In the genomic region with DNA sequence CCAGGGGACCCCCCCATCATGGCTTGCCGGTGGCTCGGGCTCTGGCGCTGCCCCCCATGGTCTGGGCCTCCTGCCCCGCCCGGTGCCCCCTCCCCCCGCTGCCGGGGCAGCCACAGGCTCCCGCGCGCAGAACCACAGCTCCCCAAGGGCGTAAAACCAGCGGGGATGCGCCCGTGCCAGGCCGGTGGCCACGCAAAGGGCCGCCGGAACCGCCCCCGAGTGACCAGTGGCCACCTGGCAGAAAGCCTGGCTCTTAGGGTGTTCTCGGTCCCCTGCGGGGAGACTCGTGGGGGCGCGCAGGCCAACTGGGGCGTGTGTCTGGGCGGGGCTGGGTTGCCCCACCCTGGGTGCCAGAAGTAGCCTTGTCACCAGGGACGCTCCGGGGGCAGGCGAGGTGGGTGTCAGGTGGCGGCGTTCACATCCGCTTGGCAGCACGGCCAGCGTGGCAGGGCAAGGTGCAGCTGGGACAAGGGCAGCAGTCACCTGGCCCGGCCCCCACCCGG, we compare ENCODE assay signal across 8 cellular contexts. TPM values are rescaled to one million over a fixed set of nuclear protein-coding genes. Genes with fewer than 3 reads are reported as not detected.
A peak's percentile ranks its signal among the peaks of the same experiment; 100 is the strongest.
DNase-seq lines count a peak whose midpoint lies in the region; ATAC-seq and TF ChIP-seq lines count a peak whose summit lies in the region.

No MANE protein-coding gene starts in this region.

- H3K4me3 Mint-ChIP-seq in T-helper 2 cell treated with Interferon-gamma antibody and Interleukin-4, amounts not matched to agents 5 μg/mL and 100 μg/mL, for 36 hours: peak overlapping the region; percentile 34

- ATAC-seq in Panc1 (peak; percentile 8; the same call in 1 of the 2 replicates), right cardiac atrium (peak; percentile 2 to 5), HG03045 (IDR thresholded peaks at IDR 0.05; ENCODE audit: unreplicated experiment) (no peak)

- TF ChIP-seq EP300 in stomach (IDR thresholded peaks at IDR 0.05): no peak

- H3K27me3 Mint-ChIP-seq in T-helper 2 cell treated with Interferon-gamma antibody and Interleukin-4, amounts not matched to agents 5 μg/mL and 100 μg/mL, for 36 hours (ENCODE audit: low read depth): no peaks in the 10 kb centered on the region

- H3K4me1 ChIP-seq in Panc1 (ENCODE audit: control insufficient read depth, insufficient read depth, low read length): peaks cover 28% of the 10 kb centered on the region
- peaks cover 8% of the 10 kb centered on the region for H3K4me1 ChIP-seq in right cardiac atrium (ENCODE audit: control insufficient read depth, insufficient read depth, low read length)
- H3K4me1 ChIP-seq in stomach: peaks cover 37 to 82% (median 78%) of the 10 kb centered on the region in 4 donors

- H3K4me3 ChIP-seq in Panc1 (ENCODE audit: low read depth in 2 of 2, low read length in 2 of 2): peak overlapping the region; percentile 21 to 34; a peak in 3 of 4 replicates
- H3K4me3 ChIP-seq in right cardiac atrium (ENCODE audit: low read length): peak overlapping the region; percentile 70
- peak overlapping the region; percentile 63 to 96 (median 78) for H3K4me3 ChIP-seq in stomach

- H3K9me3 ChIP-seq in Panc1 (ENCODE audit: control insufficient read depth, insufficient read depth, low read depth, low read length) (no peaks in the 10 kb centered on the region), right cardiac atrium (ENCODE audit: control insufficient read depth, low read length) (no peaks in the 10 kb centered on the region), stomach (no peaks in the 10 kb centered on the region)

- H3K9me3 Mint-ChIP-seq in T-helper 2 cell treated with Interferon-gamma antibody and Interleukin-4, amounts not matched to agents 5 μg/mL and 100 μg/mL, for 36 hours: no peaks in the 10 kb centered on the region

- no peak overlapping the region for H3K27ac ChIP-seq in Panc1 (ENCODE audit: low read length)
- peak overlapping the region; percentile 15 for H3K27ac ChIP-seq in right cardiac atrium (ENCODE audit: low read length)
- peak overlapping the region; percentile 71 to 95 (median 91) for H3K27ac ChIP-seq in stomach

- no peak for DNase-seq in T-helper 2 cell treated with Interferon-gamma antibody and Interleukin-4, amounts not matched to agents 5 μg/mL and 100 μg/mL, for 36 hours (ENCODE audit: low spot score)
- DNase-seq in T-helper 2 cell (no peak), Panc1 (ENCODE audit: low read depth, low spot score) (no peak), right cardiac atrium (peak in 2 of 3 donors; percentile 58 to 77), stomach (peak; percentile 70), NCI-H2029 treated with DMSO at 0.1 percent for 48 hours (lab: John Stamatoyannopoulos, UW) (no peak)
- no peak for DNase-seq in activated CD4-positive, alpha-beta T cell treated with anti-CD3 and anti-CD28 coated beads, Interleukin-2, amount 50 U/mL, for 1 hour

- TF ChIP-seq CTCF in Panc1 (IDR thresholded peaks at IDR 0.05) (no peak), stomach (IDR thresholded peaks at IDR 0.05) (no peak)

- H3K27ac Mint-ChIP-seq in T-helper 2 cell treated with Interferon-gamma antibody and Interleukin-4, amounts not matched to agents 5 μg/mL and 100 μg/mL, for 36 hours: no peak overlapping the region

- WGBS in right cardiac atrium: 24% methylated on average over 37 of the region's 37 CpGs
- 12 to 27% (median 14%) methylated on average over 6 to 37 of the region's 37 CpGs for WGBS in stomach, 5 donors

- H3K4me1 Mint-ChIP-seq in T-helper 2 cell treated with Interferon-gamma antibody and Interleukin-4, amounts not matched to agents 5 μg/mL and 100 μg/mL, for 36 hours (ENCODE audit: low read depth): peaks cover 6% of the 10 kb centered on the region

- no peaks in the 10 kb centered on the region for H3K36me3 Mint-ChIP-seq in T-helper 2 cell treated with Interferon-gamma antibody and Interleukin-4, amounts not matched to agents 5 μg/mL and 100 μg/mL, for 36 hours (ENCODE audit: low read depth)

- intact Hi-C loops in Panc1 (cut with micrococcal nuclease; ENCODE audit: unreplicated experiment): no loop called here
- intact Hi-C loops in right cardiac atrium (cut with DNase I): no loop called here
- intact Hi-C loops in stomach (cut with DNase I; ENCODE audit: low total_unique reads): no loop called here

- H3K36me3 ChIP-seq in Panc1 (ENCODE audit: control insufficient read depth, insufficient read depth, low read length) (no peaks in the 10 kb centered on the region), stomach (peaks cover 0 to 11% (median 7%) of the 10 kb centered on the region in 4 donors)

- no peaks in the 10 kb centered on the region for H3K27me3 ChIP-seq in Panc1 (ENCODE audit: control insufficient read depth, insufficient read depth, low read length)
- no peaks in the 10 kb centered on the region for H3K27me3 ChIP-seq in right cardiac atrium (ENCODE audit: control insufficient read depth, insufficient read depth)
- no peaks in the 10 kb centered on the region for H3K27me3 ChIP-seq in stomach

- POLR2A ChIA-PET in Panc1 (lab: Charles Lee): no interaction called here

- TF ChIP-seq POLR2A in stomach (IDR thresholded peaks at IDR 0.05): no peak

- BruUV-seq in Panc1 (replicated peaks; lab: Mats Ljungman, UMichigan): no TSS peak

- in situ Hi-C loops in Panc1 (cut with HindIII; ENCODE audit: low pct_unique_long_range_greater_than_20kb, low sequenced_read_pairs): no loop called here

- CTCF ChIA-PET in Panc1 (lab: Charles Lee): no interaction called here

RNA-seq across cellular contexts. Expression of a gene that starts 0.5 kb away (rescaled TPM):
- 77.9 TPM for total RNA-seq in Panc1 (2021; ENCODE audit: unreplicated experiment)
- polyA plus RNA-seq in Panc1 (2012; ENCODE audit: insufficient read length): 118 TPM
- total RNA-seq in right cardiac atrium: 10 to 100 TPM; 63.0 to 92.0 (median 70.2) TPM
- polyA plus RNA-seq in right cardiac atrium: 149 TPM
- total RNA-seq in stomach: 100 to 1,000 TPM in 2 of 5 donors, 10 to 100 TPM in 3; 49.6 to 135 (median 68.8) TPM
- polyA plus RNA-seq in stomach: 10 to 100 TPM; 32.7 to 88.7 (median 75.1) TPM

RNA-seq across cellular contexts. Expression of a gene that starts 24.6 kb away (rescaled TPM):
- total RNA-seq in Panc1 (2021; ENCODE audit: unreplicated experiment): 10.6 TPM
- polyA plus RNA-seq in Panc1 (2012; ENCODE audit: insufficient read length): 26.9 TPM
- 10 to 100 TPM; 34.2 to 40.8 (median 36.4) TPM for total RNA-seq in right cardiac atrium
- 42.7 TPM for polyA plus RNA-seq in right cardiac atrium
- total RNA-seq in stomach: 10 to 100 TPM in 1 of 5 donors, 1 to 10 TPM in 2, under 1 TPM in 1, not detected in 1; 0.45 to 10.4 (median 5.8) TPM
- polyA plus RNA-seq in stomach: 1 to 10 TPM; 1.6 to 4.7 (median 4.0) TPM

RNA-seq across cellular contexts. Expression of a gene that starts 25.1 kb away (rescaled TPM):
- total RNA-seq in Panc1 (2021; ENCODE audit: unreplicated experiment): 42.3 TPM
- 81.9 TPM for polyA plus RNA-seq in Panc1 (2012; ENCODE audit: insufficient read length)
- total RNA-seq in right cardiac atrium: 100 to 1,000 TPM in 1 of 4 donors, 10 to 100 TPM in 3; 73.3 to 148 (median 83.0) TPM
- polyA plus RNA-seq in right cardiac atrium: 113 TPM
- total RNA-seq in stomach: 1,000 to 10,000 TPM in 1 of 5 donors, 10 to 100 TPM in 4; 20.9 to 1,085 (median 42.0) TPM
- polyA plus RNA-seq in stomach: 100 to 1,000 TPM in 1 of 3 donors, 10 to 100 TPM in 2; 44.8 to 113 (median 79.2) TPM

RNA-seq across cellular contexts. Expression of a gene that starts 55.0 kb away (rescaled TPM):
- not detected for total RNA-seq in Panc1 (2021; ENCODE audit: unreplicated experiment)
- polyA plus RNA-seq in Panc1 (2012; ENCODE audit: insufficient read length): not detected
- total RNA-seq in right cardiac atrium: 10 to 100 TPM in 1 of 4 donors, 1 to 10 TPM in 3; 4.5 to 14.1 (median 7.7) TPM
- 14.7 TPM for polyA plus RNA-seq in right cardiac atrium
- total RNA-seq in stomach: 10 to 100 TPM in 1 of 5 donors, 1 to 10 TPM in 3, under 1 TPM in 1; 0.58 to 25.5 (median 4.9) TPM
- 10 to 100 TPM in 2 of 3 donors, 1 to 10 TPM in 1; 7.7 to 18.4 (median 10.2) TPM for polyA plus RNA-seq in stomach

Comparison
In these comparisons a context has a peak if more than half of its experiments do, and no peak if none do; other contexts are left out.
1. DNase-seq: peak in right cardiac atrium (2 of 3) and stomach (single experiment); none in T-helper 2 cell treated with Interferon-gamma antibody and Interleukin-4, amounts not matched to agents 5 μg/mL and 100 μg/mL, for 36 hours (single experiment), T-helper 2 cell (0 of 5), Panc1 (single experiment), activated CD4-positive, alpha-beta T cell treated with anti-CD3 and anti-CD28 coated beads, Interleukin-2, amount 50 U/mL, for 1 hour (single experiment) and NCI-H2029 treated with DMSO at 0.1 percent for 48 hours (single experiment).
2. H3K4me3 ChIP-seq: peak in every context shown above with its lines; median percentile 78 in stomach; 70 in right cardiac atrium; 28 in Panc1.